1 cellular context compared by ENCODE assay signal in the genomic region with DNA sequence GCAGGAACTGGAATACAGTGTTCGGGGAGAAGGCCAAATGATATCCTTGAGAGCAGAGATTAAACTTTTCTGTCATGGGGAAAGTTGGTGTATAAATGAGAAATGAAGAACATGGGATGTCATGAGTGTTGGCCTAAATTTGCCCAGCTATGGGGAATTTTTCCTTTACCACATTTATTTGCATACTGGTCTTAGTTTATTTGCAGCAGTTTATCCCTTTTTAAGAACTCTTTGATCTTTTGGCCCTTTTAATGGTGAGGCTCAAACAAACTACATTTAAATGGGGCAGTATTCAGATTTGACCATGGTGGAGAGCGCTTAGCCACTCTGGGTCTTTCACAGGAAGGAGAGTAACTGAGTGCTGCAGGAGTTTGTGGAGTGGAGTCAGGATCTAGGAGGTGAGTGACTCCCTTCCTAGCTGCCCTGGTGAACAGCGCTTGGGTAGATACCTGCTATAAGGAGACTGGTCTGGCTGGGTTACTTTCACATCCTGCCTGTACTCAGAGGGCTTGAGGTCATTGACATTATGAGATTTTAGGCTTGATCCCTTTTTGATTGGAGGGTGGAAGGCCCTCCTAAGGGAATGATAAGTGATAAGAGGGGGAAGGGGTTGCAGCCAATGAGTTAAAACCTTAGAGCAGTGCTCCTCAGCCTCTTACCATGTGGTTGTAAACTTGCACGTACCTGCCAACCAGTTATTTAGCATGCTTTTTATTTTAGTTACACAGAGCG.
A peak's percentile ranks its signal among the peaks of the same experiment; 100 is the strongest.
TF ChIP-seq lines count a peak whose summit lies in the region.

No MANE protein-coding gene starts in this region.

TF ChIP-seq in GM12878, 131 proteins besides CTCF, POLR2A, EP300 and RAD21:
- peak; percentile 63; the same call in 1 of the 3 replicates for TF ChIP-seq POU2F2 (IDR thresholded peaks at IDR 0.05; ENCODE audit: borderline replicate concordance, low read depth, low read length)
- peak; percentile 44; the same call in 1 of the 2 replicates for TF ChIP-seq SMAD5 (IDR thresholded peaks at IDR 0.05; ENCODE audit: low read depth)
- TF ChIP-seq BACH1 (IDR thresholded peaks at IDR 0.05; ENCODE audit: borderline replicate concordance), result peak; percentile 12; the same call in 1 of the 2 replicates
- TF ChIP-seq FOXM1 (IDR thresholded peaks at IDR 0.05; ENCODE audit: low read depth, low read length), result no peak
- peak; percentile 76 for TF ChIP-seq POLR2AphosphoS5 (IDR thresholded peaks at IDR 0.05; ENCODE audit: low read length)
- TF ChIP-seq ZNF622 (IDR thresholded peaks at IDR 0.05), result no peak
- peak; percentile 74 for TF ChIP-seq POLR2AphosphoS2 (IDR thresholded peaks at IDR 0.05; ENCODE audit: low read depth, low read length)
TF ChIP-seq in GM12878: peak in this region for 5.
